9 cellular contexts compared by ENCODE assay signal in the genomic region with DNA sequence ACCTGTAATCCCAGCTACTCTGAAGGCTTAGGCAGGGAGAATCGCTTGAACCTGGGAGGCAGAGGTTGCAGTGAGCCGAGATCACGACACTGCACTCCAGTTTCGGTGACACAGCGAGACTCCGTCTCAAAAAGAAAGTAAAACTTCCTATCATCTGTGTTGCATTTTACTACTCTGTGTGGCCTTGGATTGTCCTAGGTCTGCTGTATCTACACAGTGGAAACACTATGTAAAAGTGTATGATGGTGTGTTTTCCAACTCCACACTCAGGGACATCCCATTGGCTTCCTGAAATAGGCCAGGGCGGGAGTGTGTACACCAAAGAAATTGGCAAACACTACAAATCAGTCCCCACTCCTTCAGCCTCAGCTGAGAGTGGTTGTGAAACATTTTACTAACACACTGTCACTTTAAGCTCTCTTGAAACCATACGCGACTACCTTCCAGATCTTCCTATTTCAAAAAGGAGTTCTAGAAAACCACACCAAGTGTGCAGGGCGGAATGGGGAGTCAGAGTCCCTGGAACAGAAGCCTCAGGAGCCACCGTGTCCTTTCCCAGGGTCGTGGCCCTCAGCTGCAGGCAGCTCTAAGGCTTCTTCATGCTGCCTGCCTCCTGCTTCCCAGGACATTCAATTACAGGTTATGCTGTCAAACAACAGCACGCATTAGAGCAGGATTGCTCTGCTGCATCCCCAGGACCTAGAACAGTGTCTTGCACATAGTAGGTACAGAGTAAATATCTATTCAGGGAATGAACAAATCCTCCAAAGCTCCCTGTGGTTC.
DNase-seq lines count a peak whose midpoint lies in the region; ATAC-seq and TF ChIP-seq lines count a peak whose summit lies in the region.
"Had no signal": no experiment of that assay in that cellular context is flagged by ENCODE, and none has a peak within 500 bp of the region (broad histone marks: within the 10 kb centered on the region; RNA-seq: fewer than 3 reads in every experiment).

No MANE protein-coding gene starts in this region.

- H3K27me3 ChIP-seq in dorsolateral prefrontal cortex: peaks cover 0 to 16% (median 0%) of the 10 kb centered on the region in 45 donors
- H3K27me3 ChIP-seq in osteoblast (ENCODE audit: insufficient read depth, low read length): no peaks in the 10 kb centered on the region

- H3K36me3 ChIP-seq in osteoblast (ENCODE audit: insufficient read depth, low read length): no peaks in the 10 kb centered on the region

- H2AFZ ChIP-seq in osteoblast (ENCODE audit: low read length): peak overlapping the region; percentile 70

- no peaks in the 10 kb centered on the region for H3K9me3 ChIP-seq in osteoblast (ENCODE audit: low read depth, low read length)

- TF ChIP-seq CTCF in dorsolateral prefrontal cortex (IDR thresholded peaks at IDR 0.05 in 54 of 56, conservative IDR thresholded peaks at IDR 0.05 in 2 of 56; ENCODE audit: low read depth in 1 of 56, partially characterized antibody in 56 of 56): no peak
- no peak for TF ChIP-seq CTCF in osteoblast (IDR thresholded peaks at IDR 0.05; ENCODE audit: extremely low read depth, low read depth, low read length)

- ATAC-seq in GM18498 (IDR thresholded peaks at IDR 0.05; ENCODE audit: unreplicated experiment) (peak; percentile 37), HG02852 (IDR thresholded peaks at IDR 0.05; ENCODE audit: unreplicated experiment) (peak; percentile 29), GM21423 (IDR thresholded peaks at IDR 0.05; ENCODE audit: unreplicated experiment) (no peak)

- H3K79me2 ChIP-seq in osteoblast (ENCODE audit: insufficient read depth, low read length): no peaks in the 10 kb centered on the region

- peak overlapping the region; percentile 91 for H3K4me2 ChIP-seq in osteoblast (ENCODE audit: insufficient read depth, low read length)

- intact Hi-C loops in dorsolateral prefrontal cortex (cut with DNase I): no loop called here

- no peak for DNase-seq in dorsolateral prefrontal cortex
- DNase-seq in osteoblast (ENCODE audit: insufficient read length, low spot score, missing footprints): peak; percentile 3
- DNase-seq in NCI-H1048 (lab: John Stamatoyannopoulos, UW): no peak
- DNase-seq in NCI-H82 treated with DMSO at 0.1 percent for 48 hours (lab: John Stamatoyannopoulos, UW; ENCODE audit: unreplicated experiment): no peak
- no peak for DNase-seq in NCI-H1092 treated with DMSO at 0.1 percent for 48 hours (lab: John Stamatoyannopoulos, UW)

- H3K4me1 ChIP-seq in osteoblast (ENCODE audit: insufficient read depth, low read length): peaks cover 15% of the 10 kb centered on the region

- H3K4me3 ChIP-seq in dorsolateral prefrontal cortex (peak overlapping the region in 32 of 59 donors; percentile 5 to 52 (median 27)), osteoblast (ENCODE audit: insufficient read depth, low read length) (peak overlapping the region; percentile 66)

- H3K27ac ChIP-seq in dorsolateral prefrontal cortex (no peak overlapping the region), osteoblast (ENCODE audit: low read depth, low read length) (peak overlapping the region; percentile 60)
- H3K27ac ChIP-seq: RWPE1 had no signal

- peaks cover 2% of the 10 kb centered on the region for H4K20me1 ChIP-seq in osteoblast (ENCODE audit: insufficient read depth, low read length)
